ENCODE assay signal across 8 cellular contexts in the genomic region with DNA sequence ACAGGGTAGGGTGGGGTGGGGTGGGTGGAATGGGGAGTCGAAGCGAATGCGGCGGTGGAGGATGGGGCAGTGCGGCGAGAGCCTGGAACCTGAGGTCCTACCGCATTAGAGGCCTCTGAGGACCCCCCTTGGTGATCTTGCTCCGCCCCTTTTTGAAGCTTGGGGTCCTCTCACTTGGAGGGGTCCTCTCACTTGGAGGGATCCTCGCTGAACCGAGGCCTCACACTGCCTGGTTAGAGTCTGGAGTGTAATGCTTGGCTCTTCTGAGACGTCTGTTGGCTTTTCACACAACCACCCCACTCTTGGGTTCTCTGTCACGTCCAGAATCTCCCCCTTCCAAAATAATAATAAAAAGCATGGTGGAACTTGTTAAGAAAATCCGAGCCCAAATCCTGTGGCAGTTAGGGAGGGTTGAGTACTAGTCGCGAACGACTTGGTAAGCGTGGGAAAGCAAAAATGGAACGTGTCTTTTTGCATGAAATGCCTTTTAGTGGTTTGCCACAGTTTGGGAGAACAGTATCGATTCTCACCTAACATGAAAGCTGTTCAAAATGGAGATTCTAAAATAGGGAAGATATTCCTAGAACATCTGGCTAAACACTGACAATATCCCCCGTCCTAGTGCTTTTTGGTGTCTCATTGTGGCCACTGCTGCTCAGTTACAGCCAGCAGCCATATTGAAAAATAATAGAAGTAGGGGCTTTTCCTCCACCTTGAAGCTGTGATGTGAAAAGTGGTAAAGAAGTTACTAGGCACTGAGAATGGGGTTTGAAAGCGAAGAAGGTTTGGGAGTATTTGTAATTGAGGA. TPM values are rescaled to one million over a fixed set of nuclear protein-coding genes. Genes with fewer than 3 reads are reported as not detected.
DNase-seq lines count a peak whose midpoint lies in the region; ATAC-seq and TF ChIP-seq lines count a peak whose summit lies in the region.

No MANE protein-coding gene starts in this region.

- no peaks in the 10 kb centered on the region for H3K27me3 ChIP-seq in right atrium auricular region

- intact Hi-C loops in left cardiac atrium (cut with DNase I), result loop anchor here in 1 of 2 donors (1.0 to 5.0 kb wide), 2 partner anchors 70 to 139 kb away; no protein-coding TSS in a partner anchor

- H3K4me1 ChIP-seq in right atrium auricular region, result peaks cover 0 to 41% of the 10 kb centered on the region in 2 donors

- no peaks in the 10 kb centered on the region for H3K9me3 ChIP-seq in right atrium auricular region

- TF ChIP-seq CTCF in right atrium auricular region (IDR thresholded peaks at IDR 0.05) (no peak), fibroblast of villous mesenchyme (IDR thresholded peaks at IDR 0.05; ENCODE audit: insufficient read depth, low read depth, low read length) (no peak)

- H3K4me3 ChIP-seq in right atrium auricular region, result peak overlapping the region; percentile 71 to 80
- peak overlapping the region; percentile 85 for H3K4me3 ChIP-seq in fibroblast of villous mesenchyme (ENCODE audit: low read depth, low read length)
- peak overlapping the region; percentile 87 for H3K4me3 ChIP-seq in skeletal muscle cell (ENCODE audit: low read depth, low read length)

- peaks cover 20% of the 10 kb centered on the region for H3K36me3 ChIP-seq in right atrium auricular region

- peak overlapping the region; percentile 94 to 97 for H3K27ac ChIP-seq in right atrium auricular region

- DNase-seq in right atrium auricular region (ENCODE audit: low spot score), result no peak
- no peak for DNase-seq in left cardiac atrium
- DNase-seq in fibroblast of villous mesenchyme (ENCODE audit: low read depth), result no peak
- DNase-seq in skeletal muscle cell (ENCODE audit: low read depth), result no peak
- no peak for DNase-seq in AG20443 (ENCODE audit: low spot score)
- DNase-seq in activated effector memory CD4-positive, alpha-beta T cell treated with Interleukin-2 at 50 U/mL for 16 hours, result no peak

- ATAC-seq in left cardiac atrium (no peak), SK-N-SH treated with all-trans-retinoic acid at 6 μM for 48 hours (peak; percentile 6; the same call in 2 of the 3 replicates), GM18861 (IDR thresholded peaks at IDR 0.05; ENCODE audit: unreplicated experiment) (no peak)

TF ChIP-seq in SK-N-SH treated with all-trans-retinoic acid at 6 μM for 48 hours, 23 proteins besides CTCF, POLR2A, EP300 and RAD21:
- TF ChIP-seq ARNTL (CRISPR knock-in tag; IDR thresholded peaks at IDR 0.05; ENCODE audit: borderline replicate concordance, low read depth), result no peak
- TF ChIP-seq GLIS3 (CRISPR knock-in tag; IDR thresholded peaks at IDR 0.05), result no peak
- TF ChIP-seq ZNF8 (CRISPR knock-in tag; IDR thresholded peaks at IDR 0.05), result no peak
- TF ChIP-seq BACH2 (CRISPR knock-in tag; IDR thresholded peaks at IDR 0.05; ENCODE audit: borderline replicate concordance), result no peak
- TF ChIP-seq RARB (CRISPR knock-in tag; IDR thresholded peaks at IDR 0.05), result no peak
- TF ChIP-seq TOX (CRISPR knock-in tag; IDR thresholded peaks at IDR 0.05; ENCODE audit: borderline replicate concordance), result no peak
- TF ChIP-seq, protein P1, sequence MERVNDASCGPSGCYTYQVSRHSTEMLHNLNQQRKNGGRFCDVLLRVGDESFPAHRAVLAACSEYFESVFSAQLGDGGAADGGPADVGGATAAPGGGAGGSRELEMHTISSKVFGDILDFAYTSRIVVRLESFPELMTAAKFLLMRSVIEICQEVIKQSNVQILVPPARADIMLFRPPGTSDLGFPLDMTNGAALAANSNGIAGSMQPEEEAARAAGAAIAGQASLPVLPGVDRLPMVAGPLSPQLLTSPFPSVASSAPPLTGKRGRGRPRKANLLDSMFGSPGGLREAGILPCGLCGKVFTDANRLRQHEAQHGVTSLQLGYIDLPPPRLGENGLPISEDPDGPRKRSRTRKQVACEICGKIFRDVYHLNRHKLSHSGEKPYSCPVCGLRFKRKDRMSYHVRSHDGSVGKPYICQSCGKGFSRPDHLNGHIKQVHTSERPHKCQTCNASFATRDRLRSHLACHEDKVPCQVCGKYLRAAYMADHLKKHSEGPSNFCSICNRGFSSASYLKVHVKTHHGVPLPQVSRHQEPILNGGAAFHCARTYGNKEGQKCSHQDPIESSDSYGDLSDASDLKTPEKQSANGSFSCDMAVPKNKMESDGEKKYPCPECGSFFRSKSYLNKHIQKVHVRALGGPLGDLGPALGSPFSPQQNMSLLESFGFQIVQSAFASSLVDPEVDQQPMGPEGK (CRISPR knock-in tag; IDR thresholded peaks at IDR 0.05; ENCODE audit: borderline replicate concordance), result no peak
- TF ChIP-seq CSDC2 (CRISPR knock-in tag; IDR thresholded peaks at IDR 0.05), result no peak
- TF ChIP-seq OSR1 (CRISPR knock-in tag; IDR thresholded peaks at IDR 0.05), result no peak
- no peak for TF ChIP-seq TCF4 (CRISPR knock-in tag; IDR thresholded peaks at IDR 0.05; ENCODE audit: borderline replicate concordance)
- no peak for TF ChIP-seq ZNF565 (CRISPR knock-in tag; conservative IDR thresholded peaks at IDR 0.05; ENCODE audit: low read depth)
- TF ChIP-seq, protein P2, sequence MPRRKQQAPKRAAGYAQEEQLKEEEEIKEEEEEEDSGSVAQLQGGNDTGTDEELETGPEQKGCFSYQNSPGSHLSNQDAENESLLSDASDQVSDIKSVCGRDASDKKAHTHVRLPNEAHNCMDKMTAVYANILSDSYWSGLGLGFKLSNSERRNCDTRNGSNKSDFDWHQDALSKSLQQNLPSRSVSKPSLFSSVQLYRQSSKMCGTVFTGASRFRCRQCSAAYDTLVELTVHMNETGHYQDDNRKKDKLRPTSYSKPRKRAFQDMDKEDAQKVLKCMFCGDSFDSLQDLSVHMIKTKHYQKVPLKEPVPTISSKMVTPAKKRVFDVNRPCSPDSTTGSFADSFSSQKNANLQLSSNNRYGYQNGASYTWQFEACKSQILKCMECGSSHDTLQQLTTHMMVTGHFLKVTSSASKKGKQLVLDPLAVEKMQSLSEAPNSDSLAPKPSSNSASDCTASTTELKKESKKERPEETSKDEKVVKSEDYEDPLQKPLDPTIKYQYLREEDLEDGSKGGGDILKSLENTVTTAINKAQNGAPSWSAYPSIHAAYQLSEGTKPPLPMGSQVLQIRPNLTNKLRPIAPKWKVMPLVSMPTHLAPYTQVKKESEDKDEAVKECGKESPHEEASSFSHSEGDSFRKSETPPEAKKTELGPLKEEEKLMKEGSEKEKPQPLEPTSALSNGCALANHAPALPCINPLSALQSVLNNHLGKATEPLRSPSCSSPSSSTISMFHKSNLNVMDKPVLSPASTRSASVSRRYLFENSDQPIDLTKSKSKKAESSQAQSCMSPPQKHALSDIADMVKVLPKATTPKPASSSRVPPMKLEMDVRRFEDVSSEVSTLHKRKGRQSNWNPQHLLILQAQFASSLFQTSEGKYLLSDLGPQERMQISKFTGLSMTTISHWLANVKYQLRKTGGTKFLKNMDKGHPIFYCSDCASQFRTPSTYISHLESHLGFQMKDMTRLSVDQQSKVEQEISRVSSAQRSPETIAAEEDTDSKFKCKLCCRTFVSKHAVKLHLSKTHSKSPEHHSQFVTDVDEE (CRISPR knock-in tag; IDR thresholded peaks at IDR 0.05), result no peak
- TF ChIP-seq, protein P3, sequence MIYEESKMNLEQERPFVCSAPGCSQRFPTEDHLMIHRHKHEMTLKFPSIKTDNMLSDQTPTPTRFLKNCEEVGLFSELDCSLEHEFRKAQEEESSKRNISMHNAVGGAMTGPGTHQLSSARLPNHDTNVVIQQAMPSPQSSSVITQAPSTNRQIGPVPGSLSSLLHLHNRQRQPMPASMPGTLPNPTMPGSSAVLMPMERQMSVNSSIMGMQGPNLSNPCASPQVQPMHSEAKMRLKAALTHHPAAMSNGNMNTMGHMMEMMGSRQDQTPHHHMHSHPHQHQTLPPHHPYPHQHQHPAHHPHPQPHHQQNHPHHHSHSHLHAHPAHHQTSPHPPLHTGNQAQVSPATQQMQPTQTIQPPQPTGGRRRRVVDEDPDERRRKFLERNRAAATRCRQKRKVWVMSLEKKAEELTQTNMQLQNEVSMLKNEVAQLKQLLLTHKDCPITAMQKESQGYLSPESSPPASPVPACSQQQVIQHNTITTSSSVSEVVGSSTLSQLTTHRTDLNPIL (CRISPR knock-in tag; IDR thresholded peaks at IDR 0.05; ENCODE audit: low read depth), result no peak
- no peak for TF ChIP-seq ZFP30 (CRISPR knock-in tag; IDR thresholded peaks at IDR 0.05)
- TF ChIP-seq SNAI2 (CRISPR knock-in tag; IDR thresholded peaks at IDR 0.05), result no peak
- TF ChIP-seq ZC3H10 (CRISPR knock-in tag; IDR thresholded peaks at IDR 0.05), result no peak
- TF ChIP-seq, protein P4, sequence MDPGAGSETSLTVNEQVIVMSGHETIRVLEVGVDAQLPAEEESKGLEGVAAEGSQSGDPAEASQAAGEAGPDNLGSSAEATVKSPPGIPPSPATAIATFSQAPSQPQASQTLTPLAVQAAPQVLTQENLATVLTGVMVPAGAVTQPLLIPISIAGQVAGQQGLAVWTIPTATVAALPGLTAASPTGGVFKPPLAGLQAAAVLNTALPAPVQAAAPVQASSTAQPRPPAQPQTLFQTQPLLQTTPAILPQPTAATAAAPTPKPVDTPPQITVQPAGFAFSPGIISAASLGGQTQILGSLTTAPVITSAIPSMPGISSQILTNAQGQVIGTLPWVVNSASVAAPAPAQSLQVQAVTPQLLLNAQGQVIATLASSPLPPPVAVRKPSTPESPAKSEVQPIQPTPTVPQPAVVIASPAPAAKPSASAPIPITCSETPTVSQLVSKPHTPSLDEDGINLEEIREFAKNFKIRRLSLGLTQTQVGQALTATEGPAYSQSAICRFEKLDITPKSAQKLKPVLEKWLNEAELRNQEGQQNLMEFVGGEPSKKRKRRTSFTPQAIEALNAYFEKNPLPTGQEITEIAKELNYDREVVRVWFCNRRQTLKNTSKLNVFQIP (CRISPR knock-in tag; IDR thresholded peaks at IDR 0.05; ENCODE audit: borderline replicate concordance, low read depth), result no peak
- no peak for TF ChIP-seq ESRRG (CRISPR knock-in tag; IDR thresholded peaks at IDR 0.05)
- no peak for TF ChIP-seq ZFP3 (CRISPR knock-in tag; IDR thresholded peaks at IDR 0.05)
- TF ChIP-seq, protein P5, sequence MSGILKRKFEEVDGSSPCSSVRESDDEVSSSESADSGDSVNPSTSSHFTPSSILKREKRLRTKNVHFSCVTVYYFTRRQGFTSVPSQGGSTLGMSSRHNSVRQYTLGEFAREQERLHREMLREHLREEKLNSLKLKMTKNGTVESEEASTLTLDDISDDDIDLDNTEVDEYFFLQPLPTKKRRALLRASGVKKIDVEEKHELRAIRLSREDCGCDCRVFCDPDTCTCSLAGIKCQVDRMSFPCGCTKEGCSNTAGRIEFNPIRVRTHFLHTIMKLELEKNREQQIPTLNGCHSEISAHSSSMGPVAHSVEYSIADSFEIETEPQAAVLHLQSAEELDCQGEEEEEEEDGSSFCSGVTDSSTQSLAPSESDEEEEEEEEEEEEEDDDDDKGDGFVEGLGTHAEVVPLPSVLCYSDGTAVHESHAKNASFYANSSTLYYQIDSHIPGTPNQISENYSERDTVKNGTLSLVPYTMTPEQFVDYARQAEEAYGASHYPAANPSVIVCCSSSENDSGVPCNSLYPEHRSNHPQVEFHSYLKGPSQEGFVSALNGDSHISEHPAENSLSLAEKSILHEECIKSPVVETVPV (CRISPR knock-in tag; IDR thresholded peaks at IDR 0.05), result no peak

RNA-seq across cellular contexts. Expression of a gene that starts 0.8 kb away (rescaled TPM):
- total RNA-seq in right atrium auricular region (10 to 100 TPM; 43.4 to 44.5 TPM), left cardiac atrium (10 to 100 TPM; 59.3 to 61.4 TPM), fibroblast of villous mesenchyme (54.4 and 59.6 TPM in 2 replicates)
